In the genomic region with DNA sequence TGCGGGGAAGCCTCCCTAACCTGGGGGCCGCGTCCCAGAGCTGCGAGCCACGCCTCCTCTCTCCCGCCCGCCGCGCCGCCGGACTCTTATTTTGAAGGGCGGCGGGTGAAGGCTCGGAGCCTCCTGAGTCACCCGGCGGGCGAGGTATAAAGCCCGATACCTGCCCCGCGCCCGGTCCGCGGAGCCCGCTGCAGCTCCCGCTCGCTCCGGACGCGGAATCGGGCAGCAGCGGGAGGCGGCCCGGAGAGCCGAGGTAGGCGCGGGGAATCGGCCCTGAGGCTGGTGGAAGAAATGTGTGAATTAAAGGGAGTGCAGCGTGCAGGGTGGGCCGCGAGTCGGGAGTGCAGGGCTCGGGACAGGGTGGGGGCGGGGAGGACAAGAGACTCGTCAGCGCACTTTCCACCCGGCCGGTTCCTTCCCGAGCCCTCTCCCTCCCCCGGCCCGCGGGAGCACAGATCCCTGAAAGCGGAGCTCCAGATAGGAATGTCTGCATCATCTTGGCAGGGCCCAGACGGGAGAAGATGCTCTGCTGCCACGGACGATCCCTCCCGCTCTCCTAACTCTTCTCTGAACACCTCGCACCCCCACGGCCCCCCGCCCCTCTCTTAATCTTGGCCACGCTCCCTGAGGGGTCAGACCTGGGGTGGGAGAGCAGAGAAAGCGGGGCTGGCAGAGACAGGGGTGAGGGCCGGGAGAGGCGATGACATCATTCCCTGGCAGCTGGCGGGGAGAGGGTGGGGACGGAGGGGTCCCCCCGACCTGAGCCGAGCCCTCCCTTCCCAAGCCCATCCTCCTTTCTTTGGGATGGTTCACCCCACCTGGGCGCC, we compare ENCODE assay signal across 8 cellular contexts.
DNase-seq lines count a peak whose midpoint lies in the region; ATAC-seq and TF ChIP-seq lines count a peak whose summit lies in the region.

No MANE protein-coding gene starts in this region.

- peaks cover 17% of the 10 kb centered on the region for H3K4me1 ChIP-seq in DND-41 (ENCODE audit: insufficient read depth, low read length)

- no peaks in the 10 kb centered on the region; the same call in 1 of the 2 replicates for H4K20me1 ChIP-seq in DND-41 (ENCODE audit: insufficient read depth, low read length)

- no peaks in the 10 kb centered on the region for H3K36me3 ChIP-seq in DND-41 (ENCODE audit: insufficient read depth, low read length)

- H3K4me2 ChIP-seq in DND-41 (ENCODE audit: insufficient read depth, low read length) = peak overlapping the region; percentile 63

- peak; percentile 85 for ATAC-seq in DND-41 (ENCODE audit: insufficient read depth, low read depth)
- ATAC-seq in GM21526 (IDR thresholded peaks at IDR 0.05; ENCODE audit: low FRiP score, unreplicated experiment) = peak; percentile 85

- peaks cover 18% of the 10 kb centered on the region for H3K27me3 ChIP-seq in DND-41 (ENCODE audit: insufficient read depth, low read length, poor library complexity)

- H3K9me3 ChIP-seq in DND-41 (ENCODE audit: insufficient read depth, low read length, severe bottlenecking) = no peaks in the 10 kb centered on the region

- H2AFZ ChIP-seq in DND-41 (ENCODE audit: low read depth, low read length) = peak overlapping the region; percentile 72

- no peak overlapping the region for H3K27ac ChIP-seq in DND-41 (ENCODE audit: low read length)

- H3K79me2 ChIP-seq in DND-41 (ENCODE audit: insufficient read depth, low read length) = no peaks in the 10 kb centered on the region

- H3K4me3 ChIP-seq in DND-41 (ENCODE audit: low read depth in 1 of 2, low read length in 2 of 2) = peak overlapping the region; percentile 33 to 65; a peak in 3 of 4 replicates

- no peak for TF ChIP-seq CTCF in DND-41 (IDR thresholded peaks at IDR 0.05; ENCODE audit: borderline replicate concordance, extremely low read depth, low read length, poor library complexity, severe bottlenecking)

- DNase-seq in DND-41 (peak; percentile 42), HuH-7 (ENCODE audit: low spot score) (peak; percentile 91), T follicular helper cell (ENCODE audit: low read depth) (peak; percentile 22), anterior cingulate cortex (lab: John Stamatoyannopoulos, UW) (peak in 54 of 58 donors; percentile 4 to 71 (median 44)), hepatic stellate cell (ENCODE audit: low spot score) (peak; percentile 82), retina (peak; percentile 94), SKM-1 treated with dmso at 0.1 percent for 144 hours (lab: John Stamatoyannopoulos, UW; ENCODE audit: unreplicated experiment) (no peak)

- peak overlapping the region; percentile 56 for H3K9ac ChIP-seq in DND-41 (ENCODE audit: low read depth, low read length)
